Comparison of ENCODE assay signal across 10 cellular contexts in genomic region chr10:89367529-89367928, GRCh38. TPM values are rescaled to one million over a fixed set of nuclear protein-coding genes. Genes with fewer than 3 reads are reported as not detected.
DNase-seq lines count a peak whose midpoint lies in the region; ATAC-seq and TF ChIP-seq lines count a peak whose summit lies in the region.
"Had no signal": no experiment of that assay in that cellular context is flagged by ENCODE, and none has a peak within 500 bp of the region (broad histone marks: within the 10 kb centered on the region; RNA-seq: fewer than 3 reads in every experiment).

No MANE protein-coding gene starts in this region.

- no peak for TF ChIP-seq CTCF in Peyer's patch (IDR thresholded peaks at IDR 0.05)
- TF ChIP-seq CTCF in vagina (IDR thresholded peaks at IDR 0.05) = no peak

- no peaks in the 10 kb centered on the region for H3K36me3 ChIP-seq in Peyer's patch
- no peaks in the 10 kb centered on the region for H3K36me3 ChIP-seq in vagina
- H3K36me3 ChIP-seq: neutrophil had no signal

- no peak for TF ChIP-seq POLR2A in Peyer's patch (IDR thresholded peaks at IDR 0.05)
- no peak for TF ChIP-seq POLR2A in vagina (IDR thresholded peaks at IDR 0.05)

- ATAC-seq in GM18861 (IDR thresholded peaks at IDR 0.05; ENCODE audit: unreplicated experiment) (peak; percentile 81), GM21723 (IDR thresholded peaks at IDR 0.05; ENCODE audit: unreplicated experiment) (peak; percentile 75)

- H3K9me3 ChIP-seq in Peyer's patch (no peaks in the 10 kb centered on the region), vagina (no peaks in the 10 kb centered on the region)
- H3K9me3 ChIP-seq: neutrophil had no signal

- H3K27ac ChIP-seq in Peyer's patch = peak overlapping the region in 2 of 4 donors; percentile 21 to 41
- no peak overlapping the region for H3K27ac ChIP-seq in vagina
- H3K27ac ChIP-seq: neutrophil, SK-N-MC had no signal

- H3K4me1 ChIP-seq in Peyer's patch (peaks cover 0 to 16% (median 0%) of the 10 kb centered on the region in 4 donors), vagina (peaks cover 4% of the 10 kb centered on the region)

- intact Hi-C loops in vagina (cut with DNase I) = no loop called here

- H3K27me3 ChIP-seq in Peyer's patch = no peaks in the 10 kb centered on the region
- no peaks in the 10 kb centered on the region for H3K27me3 ChIP-seq in vagina
- H3K27me3 ChIP-seq: neutrophil had no signal

- DNase-seq in NCI-H146 (lab: John Stamatoyannopoulos, UW) (peak; percentile 58), midbrain (lab: John Stamatoyannopoulos, UW) (peak; percentile 43), Peyer's patch (no peak), NCI-H1417 treated with DMSO at 0.1 percent for 48 hours (lab: John Stamatoyannopoulos, UW) (no peak), vagina (ENCODE audit: extremely low spot score in 2 of 2) (no peak), NCI-H526 (lab: John Stamatoyannopoulos, UW) (no peak)

- no peak overlapping the region for H3K4me3 ChIP-seq in Peyer's patch
- no peak overlapping the region for H3K4me3 ChIP-seq in vagina
- H3K4me3 ChIP-seq: SK-N-MC had no signal

RNA-seq across cellular contexts. Expression of gene IFIT1B, which starts 10.3 kb away (rescaled TPM):
- total RNA-seq in Peyer's patch (not detected), vagina (not detected)

RNA-seq across cellular contexts. Expression of gene IFIT1, which starts 24.9 kb away (rescaled TPM):
- total RNA-seq in Peyer's patch = 1 to 10 TPM; 3.3 to 9.3 (median 6.8) TPM
- 7.4 TPM for total RNA-seq in vagina

RNA-seq across cellular contexts. Expression of gene IFIT3, which starts 39.7 kb away (rescaled TPM):
- total RNA-seq in Peyer's patch (10 to 100 TPM; 10.6 to 16.4 (median 13.7) TPM), vagina (6.1 TPM)

RNA-seq across cellular contexts. Expression of gene IFIT5, which starts 46.8 kb away (rescaled TPM):
- 10 to 100 TPM in 3 of 4 donors, 1 to 10 TPM in 1; 7.2 to 15.6 (median 12.6) TPM for total RNA-seq in Peyer's patch
- 9.1 TPM for total RNA-seq in vagina

Comparison
In these comparisons a context has a peak if more than half of its experiments do, and no peak if none do; other contexts are left out.
1. DNase-seq: peak in NCI-H146 (single experiment) and midbrain (single experiment); none in Peyer's patch (0 of 3), NCI-H1417 treated with DMSO at 0.1 percent for 48 hours (single experiment), vagina (0 of 2) and NCI-H526 (0 of 2).